Comparison of ENCODE assay signal across 8 cellular contexts in genomic region chr7:99559276-99559915, GRCh38. TPM values are rescaled to one million over a fixed set of nuclear protein-coding genes. Genes with fewer than 3 reads are reported as not detected.
DNase-seq lines count a peak whose midpoint lies in the region; TF ChIP-seq lines count a peak whose summit lies in the region.

No MANE protein-coding gene starts in this region.

- DNase-seq in EH (ENCODE audit: low read depth): peak; percentile 44
- peak; percentile 22 for DNase-seq in RPMI7951 (ENCODE audit: low read depth)
- DNase-seq in epithelial cell of esophagus (ENCODE audit: low read depth): no peak
- no peak for DNase-seq in osteocyte (ENCODE audit: extremely low spot score, unreplicated experiment)
- no peak for DNase-seq in GM20000 (ENCODE audit: low spot score)
- no peak for DNase-seq in NCI-H1436 treated with DMSO at 0.1 percent for 48 hours (lab: John Stamatoyannopoulos, UW)
- DNase-seq in NCI-H1417 (lab: John Stamatoyannopoulos, UW): no peak
- DNase-seq in NCI-H2171 treated with DMSO at 0.1 percent for 48 hours (lab: John Stamatoyannopoulos, UW): no peak

- peaks cover 26% of the 10 kb centered on the region for H3K36me3 Mint-ChIP-seq in osteocyte (ENCODE audit: unreplicated experiment)

- peaks cover 50% of the 10 kb centered on the region for H3K4me1 Mint-ChIP-seq in osteocyte (ENCODE audit: unreplicated experiment)

- no peaks in the 10 kb centered on the region for H3K27me3 Mint-ChIP-seq in osteocyte (ENCODE audit: unreplicated experiment)

- peak overlapping the region; percentile 73 for H3K4me3 ChIP-seq in epithelial cell of esophagus (ENCODE audit: low read length)

- peak overlapping the region; percentile 98 for H3K4me3 Mint-ChIP-seq in osteocyte (ENCODE audit: unreplicated experiment)

- no peaks in the 10 kb centered on the region for H3K9me3 Mint-ChIP-seq in osteocyte (ENCODE audit: unreplicated experiment)

- peak overlapping the region; percentile 99 for H3K27ac Mint-ChIP-seq in osteocyte (ENCODE audit: unreplicated experiment)

- no peak for TF ChIP-seq CTCF in epithelial cell of esophagus (IDR thresholded peaks at IDR 0.05; ENCODE audit: insufficient read depth, low read depth, low read length, missing control alignments)
- no peak for TF ChIP-seq CTCF in osteocyte (IDR thresholded peaks at IDR 0.05)
- no peak for TF ChIP-seq CTCF in GM20000 (IDR thresholded peaks at IDR 0.05; ENCODE audit: extremely low read depth, missing control alignments)

RNA-seq across cellular contexts. Expression of gene ZNF655, which starts 1.0 kb away (rescaled TPM):
- 44.4 and 49.5 TPM in 2 replicates for total RNA-seq in RPMI7951 (2014; rRNA removed; shearing (Covaris generic))
- total RNA-seq in osteocyte: 62.8 and 64.2 TPM in 2 replicates

RNA-seq across cellular contexts. Expression of gene FAM200A, which starts 7.5 kb away (rescaled TPM):
- 9.5 and 10.8 TPM in 2 replicates for total RNA-seq in RPMI7951 (2014; rRNA removed; shearing (Covaris generic))
- 5.3 and 6.3 TPM in 2 replicates for total RNA-seq in osteocyte

RNA-seq across cellular contexts. Expression of gene TMEM225B, which starts 38.7 kb away (rescaled TPM):
- total RNA-seq in RPMI7951 (2014; rRNA removed; shearing (Covaris generic)): 0.72 TPM in 1 of 2 replicates, not detected in the other
- total RNA-seq in osteocyte: 1.1 and 1.6 TPM in 2 replicates

RNA-seq across cellular contexts. Expression of gene ZKSCAN5, which starts 54.9 kb away (rescaled TPM):
- total RNA-seq in RPMI7951 (2014; rRNA removed; shearing (Covaris generic)): 12.7 and 15.4 TPM in 2 replicates
- total RNA-seq in osteocyte: 11.6 and 12.1 TPM in 2 replicates

RNA-seq across cellular contexts. Expression of gene ZSCAN25, which starts 57.4 kb away (rescaled TPM):
- total RNA-seq in RPMI7951 (2014; rRNA removed; shearing (Covaris generic)): 6.1 and 7.9 TPM in 2 replicates
- total RNA-seq in osteocyte: 19.6 and 20.7 TPM in 2 replicates

Comparison
In these comparisons a context has a peak if more than half of its experiments do, and no peak if none do; other contexts are left out.
1. DNase-seq: peak in EH (single experiment) and RPMI7951 (single experiment); none in epithelial cell of esophagus (single experiment), osteocyte (single experiment), GM20000 (single experiment), NCI-H1436 treated with DMSO at 0.1 percent for 48 hours (single experiment), NCI-H1417 (0 of 3) and NCI-H2171 treated with DMSO at 0.1 percent for 48 hours (single experiment).